1 cellular context compared by ENCODE assay signal in the genomic region with DNA sequence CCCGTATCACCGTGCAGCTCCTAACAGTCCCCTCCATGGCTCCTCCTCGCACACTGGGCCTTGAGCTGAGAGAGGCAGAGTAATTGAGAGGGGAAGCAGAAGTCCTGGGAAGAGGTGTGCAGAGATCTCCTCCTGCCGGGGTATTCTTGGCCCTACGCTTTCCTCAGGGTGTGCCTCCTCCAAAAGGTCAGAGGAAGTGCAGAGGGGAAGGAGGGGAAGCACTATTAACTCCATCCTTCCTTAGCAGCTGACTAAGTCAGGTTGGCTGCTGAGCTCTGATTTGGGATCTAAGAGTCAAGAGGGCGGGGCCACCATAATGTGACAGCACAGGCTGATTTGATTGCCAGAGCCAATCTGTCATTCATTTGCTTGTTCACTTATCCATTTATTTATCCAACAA.
TF ChIP-seq lines count a peak whose summit lies in the region.

No MANE protein-coding gene starts in this region.

TF ChIP-seq in endothelial cell of umbilical vein, 7 proteins besides CTCF, POLR2A, EP300 and RAD21 (continued from another document):
- TF ChIP-seq MAX (IDR thresholded peaks at IDR 0.05; ENCODE audit: insufficient read depth, insufficient read length): no peak
